Comparison of ENCODE assay signal across 8 cellular contexts in genomic region chrY:15424633-15425259, GRCh38.
A peak's percentile ranks its signal among the peaks of the same experiment; 100 is the strongest.
DNase-seq lines count a peak whose midpoint lies in the region; ATAC-seq and TF ChIP-seq lines count a peak whose summit lies in the region.

No MANE protein-coding gene starts in this region.

- H3K36me3 Mint-ChIP-seq in CD4-positive, alpha-beta T cell (ENCODE audit: low read depth), result peaks cover 20% of the 10 kb centered on the region
- no peaks in the 10 kb centered on the region for H3K36me3 Mint-ChIP-seq in activated CD4-positive, alpha-beta memory T cell treated with anti-CD3 and anti-CD28 coated beads, Interleukin-2, amount 10 ng/mL, durations not matched to agents 7 days and 5 days (ENCODE audit: low read depth)

- no peaks in the 10 kb centered on the region for H3K27me3 Mint-ChIP-seq in CD4-positive, alpha-beta T cell
- H3K27me3 Mint-ChIP-seq in activated CD4-positive, alpha-beta memory T cell treated with anti-CD3 and anti-CD28 coated beads, Interleukin-2, amount 10 ng/mL, durations not matched to agents 7 days and 5 days, result peaks cover 4% of the 10 kb centered on the region

- H3K27me3 ChIP-seq in CD4-positive, alpha-beta T cell (ENCODE audit: control insufficient read depth, insufficient read depth, low read length), result no peaks in the 10 kb centered on the region

- peak overlapping the region; percentile 95 for H3K4me3 Mint-ChIP-seq in CD4-positive, alpha-beta T cell
- peak overlapping the region; percentile 80 for H3K4me3 Mint-ChIP-seq in activated CD4-positive, alpha-beta memory T cell treated with anti-CD3 and anti-CD28 coated beads, Interleukin-2, amount 10 ng/mL, durations not matched to agents 7 days and 5 days

- peak; percentile 87 for ATAC-seq in CD4-positive, alpha-beta T cell (ENCODE audit: poor library complexity)
- peak; percentile 83 for ATAC-seq in left lobe of liver
- ATAC-seq in HG03354 (IDR thresholded peaks at IDR 0.05; ENCODE audit: poor library complexity, severe bottlenecking, unreplicated experiment), result no peak

- CTCF ChIA-PET in CD4-positive, alpha-beta T cell (lab: Charles Lee), result no interaction called here
- CTCF ChIA-PET in activated CD4-positive, alpha-beta memory T cell treated with anti-CD3 and anti-CD28 coated beads, Interleukin-2, amount 10 ng/mL, durations not matched to agents 7 days and 5 days (lab: Charles Lee), result interaction anchor here (0.9 kb wide), 2 partner anchors 15 to 32 kb away, joined by 3 to 4 read pairs; no protein-coding TSS in a partner anchor

- H3K4me1 Mint-ChIP-seq in CD4-positive, alpha-beta T cell (ENCODE audit: low read depth), result peaks cover 36% of the 10 kb centered on the region
- H3K4me1 Mint-ChIP-seq in activated CD4-positive, alpha-beta memory T cell treated with anti-CD3 and anti-CD28 coated beads, Interleukin-2, amount 10 ng/mL, durations not matched to agents 7 days and 5 days, result peaks cover 26% of the 10 kb centered on the region

- no peaks in the 10 kb centered on the region for H3K9me3 ChIP-seq in CD4-positive, alpha-beta T cell (ENCODE audit: control insufficient read depth, low read length)

- no peak for TF ChIP-seq CTCF in CD4-positive, alpha-beta T cell (IDR thresholded peaks at IDR 0.05)

- H3K27ac Mint-ChIP-seq in CD4-positive, alpha-beta T cell, result peak overlapping the region; percentile 99
- H3K27ac Mint-ChIP-seq in activated CD4-positive, alpha-beta memory T cell treated with anti-CD3 and anti-CD28 coated beads, Interleukin-2, amount 10 ng/mL, durations not matched to agents 7 days and 5 days, result peak overlapping the region; percentile 69

- peak overlapping the region; percentile 13 for H3K27ac ChIP-seq in CD4-positive, alpha-beta T cell (ENCODE audit: low read depth, low read length)

- H3K9me3 Mint-ChIP-seq in CD4-positive, alpha-beta T cell, result no peaks in the 10 kb centered on the region
- no peaks in the 10 kb centered on the region for H3K9me3 Mint-ChIP-seq in activated CD4-positive, alpha-beta memory T cell treated with anti-CD3 and anti-CD28 coated beads, Interleukin-2, amount 10 ng/mL, durations not matched to agents 7 days and 5 days

- intact Hi-C loops in CD4-positive, alpha-beta T cell (cut with DNase I, micrococcal nuclease), result loop anchor here (2.0 to 5.0 kb wide), 2 partner anchors 32 to 33 kb away; no protein-coding TSS in a partner anchor

- POLR2A ChIA-PET in CD4-positive, alpha-beta T cell (lab: Charles Lee), result interaction anchor here (1.1 to 1.6 kb wide), 3 partner anchors 17 to 1721 kb away, joined by 3 to 16 read pairs (median 7); partner anchors contain the start of gene TMSB4Y
- POLR2A ChIA-PET in activated CD4-positive, alpha-beta memory T cell treated with anti-CD3 and anti-CD28 coated beads, Interleukin-2, amount 10 ng/mL, durations not matched to agents 7 days and 5 days (lab: Charles Lee), result interaction anchor here (1.6 kb wide), 1 partner anchor 31 kb away, joined by 6 read pairs; no protein-coding TSS in a partner anchor

- DNase-seq in CD4-positive, alpha-beta T cell, result peak in 2 of 10 experiments; percentile 5 to 11
- peak; percentile 41 for DNase-seq in H4 (ENCODE audit: low spot score)
- peak; percentile 23 for DNase-seq in activated CD4-positive, alpha-beta memory T cell treated with anti-CD3 and anti-CD28 coated beads, Interleukin-2, amount 10 ng/mL, durations not matched to agents 7 days and 5 days
- DNase-seq in left lobe of liver (ENCODE audit: low spot score), result no peak
- no peak for DNase-seq in NCI-H345 (lab: John Stamatoyannopoulos, UW)
- DNase-seq in activated effector memory CD4-positive, alpha-beta T cell treated with Interleukin-2 at 50 U/mL for 16 hours, result no peak
- DNase-seq in DMS153 treated with DMSO at 0.1 percent for 48 hours (lab: John Stamatoyannopoulos, UW; ENCODE audit: unreplicated experiment), result no peak

Comparison
In these comparisons a context has a peak if more than half of its experiments do, and no peak if none do; other contexts are left out.
1. DNase-seq: peak in H4 (single experiment) and activated CD4-positive, alpha-beta memory T cell treated with anti-CD3 and anti-CD28 coated beads, Interleukin-2, amount 10 ng/mL, durations not matched to agents 7 days and 5 days (single experiment); none in left lobe of liver (single experiment), NCI-H345 (single experiment), activated effector memory CD4-positive, alpha-beta T cell treated with Interleukin-2 at 50 U/mL for 16 hours (single experiment) and DMS153 treated with DMSO at 0.1 percent for 48 hours (single experiment).